15 cellular contexts compared by ENCODE assay signal in genomic region chr12:128789356-128789929, GRCh38. TPM values are rescaled to one million over a fixed set of nuclear protein-coding genes. Genes with fewer than 3 reads are reported as not detected.
DNase-seq lines count a peak whose midpoint lies in the region; ATAC-seq and TF ChIP-seq lines count a peak whose summit lies in the region.
"Had no signal": no experiment of that assay in that cellular context is flagged by ENCODE, and none has a peak within 500 bp of the region (broad histone marks: within the 10 kb centered on the region; RNA-seq: fewer than 3 reads in every experiment).

No MANE protein-coding gene starts in this region.

- peaks cover 79% of the 10 kb centered on the region for H3K4me1 ChIP-seq in DOHH2 (ENCODE audit: control insufficient read depth, low read length)
- H3K4me1 ChIP-seq in esophagus squamous epithelium, result peaks cover 0 to 9% (median 0%) of the 10 kb centered on the region in 3 donors

- H3K27me3 ChIP-seq in DOHH2 (ENCODE audit: control insufficient read depth, low read length) (no peaks in the 10 kb centered on the region), esophagus squamous epithelium (no peaks in the 10 kb centered on the region)
- H3K27me3 ChIP-seq: gastroesophageal sphincter, testis had no signal

- 57 to 61% methylated on average over 12 of the region's 12 CpGs for WGBS in esophagus squamous epithelium, 2 donors

- H3F3A ChIP-seq in DOHH2 (ENCODE audit: control insufficient read depth, insufficient read depth), result peaks cover 44% of the 10 kb centered on the region

- TF ChIP-seq CTCF in DOHH2 (IDR thresholded peaks at IDR 0.05; ENCODE audit: low read depth, low read length, poor library complexity, severe bottlenecking) (no peak), esophagus squamous epithelium (IDR thresholded peaks at IDR 0.05) (no peak)

- H3K9me3 ChIP-seq in DOHH2 (ENCODE audit: control insufficient read depth, insufficient read depth, low read length) (no peaks in the 10 kb centered on the region), esophagus squamous epithelium (no peaks in the 10 kb centered on the region)
- H3K9me3 ChIP-seq: gastroesophageal sphincter, testis had no signal

- peak overlapping the region; percentile 99 for H3K27ac ChIP-seq in DOHH2 (ENCODE audit: low read depth, low read length)
- no peak overlapping the region for H3K27ac ChIP-seq in esophagus squamous epithelium
- H3K27ac ChIP-seq: gastroesophageal sphincter, testis had no signal

- H3K4me3 ChIP-seq in DOHH2 (ENCODE audit: low read length) (peak overlapping the region; percentile 51), esophagus squamous epithelium (no peak overlapping the region)
- H3K4me3 ChIP-seq: gastroesophageal sphincter, testis had no signal

- no peak for TF ChIP-seq POLR2A in esophagus squamous epithelium (IDR thresholded peaks at IDR 0.05)

- peaks cover 21% of the 10 kb centered on the region for H3K79me2 ChIP-seq in DOHH2 (ENCODE audit: control insufficient read depth, low read length)

- intact Hi-C loops in esophagus squamous epithelium (cut with DNase I), result no loop called here

- DNase-seq in SKM-1 (lab: John Stamatoyannopoulos, UW; ENCODE audit: unreplicated experiment) (peak; percentile 6), mesenteric fat pad (ENCODE audit: low spot score) (peak; percentile 57), cerebellar cortex (ENCODE audit: low spot score) (no peak), esophagus squamous epithelium (lab: John Stamatoyannopoulos, UW) (no peak)
- DNase-seq: activated CD4-positive, CD25-positive, alpha-beta regulatory T cell; activated CD8-positive, alpha-beta memory T cell treated with anti-CD3 and anti-CD28 coated beads, Interleukin-2, amount 10 ng/mL, durations not matched to agents 7 days and 5 days; HFFc6; NK-92 treated with Interleukin-12 subunit alpha and Interleukin-12 subunit beta, amount 100 ng/mL, for 24 hours; testis had no signal

- peak; percentile 32 for ATAC-seq in HG02759 (IDR thresholded peaks at IDR 0.05; ENCODE audit: unreplicated experiment)
- ATAC-seq in HG03457 (IDR thresholded peaks at IDR 0.05; ENCODE audit: unreplicated experiment), result no peak
- ATAC-seq in esophagus mucosa, result no peak
- ATAC-seq: activated CD8-positive, alpha-beta memory T cell treated with anti-CD3 and anti-CD28 coated beads, Interleukin-2, amount 10 ng/mL, durations not matched to agents 7 days and 5 days; activated naive CD4-positive, alpha-beta T cell treated with anti-CD3 and anti-CD28 coated beads, Interleukin-2, amount 50 U/mL, for 72 hours; gastroesophageal sphincter had no signal

- peaks cover 41% of the 10 kb centered on the region for H3K36me3 ChIP-seq in DOHH2 (ENCODE audit: control insufficient read depth, low read length)
- H3K36me3 ChIP-seq in esophagus squamous epithelium, result peaks cover 0 to 40% (median 9%) of the 10 kb centered on the region in 3 donors

- peak overlapping the region; percentile 85 for H3K4me2 ChIP-seq in DOHH2 (ENCODE audit: low read length)

- H4K20me1 ChIP-seq in DOHH2 (ENCODE audit: control insufficient read depth, insufficient read depth, low read depth, low read length), result no peaks in the 10 kb centered on the region

- no peaks in the 10 kb centered on the region for H3K9me2 ChIP-seq in DOHH2 (replicated peaks; ENCODE audit: control insufficient read depth, low read length)

RNA-seq across cellular contexts. Expression of gene SLC15A4, which starts 34.3 kb away (rescaled TPM):
- total RNA-seq in mesenteric fat pad (26.5 TPM), esophagus squamous epithelium (10 to 100 TPM; 13.5 to 38.1 (median 26.8) TPM), esophagus mucosa (12.8 TPM)

Comparison
In these comparisons a context has a peak if more than half of its experiments do, and no peak if none do; other contexts are left out.
1. DNase-seq: peak in SKM-1 (single experiment) and mesenteric fat pad (single experiment); none in cerebellar cortex (single experiment) and esophagus squamous epithelium (single experiment).